3 cellular contexts compared by ENCODE assay signal in the genomic region with DNA sequence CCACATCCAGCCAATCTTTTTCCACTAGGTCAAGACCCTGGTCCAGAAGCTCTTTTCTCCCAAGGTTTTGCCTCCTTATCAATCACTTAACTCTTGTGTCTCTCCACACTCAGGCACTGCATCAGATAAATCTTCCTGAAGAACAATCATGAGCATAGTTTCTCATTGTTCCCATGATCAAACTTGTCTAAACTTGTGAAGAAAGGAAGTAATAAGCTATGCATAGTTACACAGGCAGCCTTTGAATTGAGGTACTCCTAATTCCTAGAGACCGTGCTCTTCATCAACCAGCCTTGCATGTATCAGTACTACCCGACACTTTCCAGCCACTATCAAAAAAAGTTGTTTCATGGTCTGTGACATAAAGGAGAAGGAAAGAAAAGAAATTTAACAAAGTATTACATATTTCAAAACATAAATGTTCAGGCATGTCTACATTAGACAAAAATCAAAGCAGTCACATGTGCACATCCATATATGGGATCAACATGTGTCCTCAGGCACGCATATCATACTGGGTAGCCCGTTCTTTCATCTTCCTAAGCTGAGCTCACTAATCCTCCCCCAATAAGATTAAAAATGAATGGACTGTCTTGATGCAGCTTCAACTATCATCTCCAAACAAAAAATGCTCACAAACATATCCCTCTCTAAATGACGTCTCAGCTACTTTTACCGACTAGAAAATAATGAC. TPM values are rescaled to one million over a fixed set of nuclear protein-coding genes. Genes with fewer than 3 reads are reported as not detected.
"Had no signal": no experiment of that assay in that cellular context is flagged by ENCODE, and none has a peak within 500 bp of the region (broad histone marks: within the 10 kb centered on the region; RNA-seq: fewer than 3 reads in every experiment).

No MANE protein-coding gene starts in this region.

RNA-seq across cellular contexts. Expression of a gene that starts 41.8 kb away (rescaled TPM):
- total RNA-seq: right atrium auricular region, sciatic nerve had no signal
- polyA plus RNA-seq: naive thymus-derived CD4-positive, alpha-beta T cell had no signal
